ENCODE assay signal across 8 cellular contexts in the genomic region with DNA sequence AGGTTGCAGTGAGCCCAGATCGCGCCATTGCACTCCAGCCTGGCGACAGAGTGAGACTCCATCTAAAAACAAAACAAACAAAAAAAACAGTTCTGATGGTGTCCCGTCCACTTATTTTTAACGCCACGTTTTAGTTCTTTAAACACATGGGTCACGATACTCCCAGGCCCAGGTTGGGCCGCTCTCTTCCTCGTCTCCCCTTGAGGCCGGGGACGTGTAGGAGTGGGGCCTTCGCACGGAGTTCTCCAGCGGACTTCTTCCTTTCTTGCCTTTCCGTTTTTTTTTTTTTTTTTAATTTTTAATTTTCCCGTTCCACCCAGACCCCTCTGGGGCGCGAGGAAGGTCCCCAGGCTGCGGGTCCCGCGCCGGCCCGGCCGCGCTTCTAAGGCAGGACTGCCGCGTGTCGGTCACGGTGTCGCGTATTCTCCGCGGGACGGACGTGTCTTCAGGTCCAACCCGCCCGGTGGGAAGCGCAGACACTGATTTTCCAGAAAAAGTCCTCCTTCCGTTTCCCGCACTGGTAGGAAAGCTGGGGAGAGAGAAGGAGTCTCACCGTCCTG. TPM values are rescaled to one million over a fixed set of nuclear protein-coding genes. Genes with fewer than 3 reads are reported as not detected.
DNase-seq lines count a peak whose midpoint lies in the region; ATAC-seq and TF ChIP-seq lines count a peak whose summit lies in the region.

No MANE protein-coding gene starts in this region.

- H3K27ac ChIP-seq in brain microvascular endothelial cell (no peak overlapping the region), iPS-20b (ENCODE audit: low read length) (no peak overlapping the region), stomach (peak overlapping the region in 1 of 5 donors; percentile 44)

- no peak overlapping the region for H3K9ac ChIP-seq in iPS-20b (ENCODE audit: low read depth, low read length)

- intact Hi-C loops in stomach (cut with DNase I; ENCODE audit: low total_unique reads): no loop called here

- in situ Hi-C loops in brain microvascular endothelial cell (cut with HindIII; ENCODE audit: low pct_ligation_motif_present, low sequenced_read_pairs): no loop called here

- DNase-seq in H7: peak; percentile 42
- no peak for DNase-seq in brain microvascular endothelial cell
- peak; percentile 8 for DNase-seq in stomach
- no peak for DNase-seq in DMS53 treated with DMSO at 0.1 percent for 48 hours (lab: John Stamatoyannopoulos, UW; ENCODE audit: unreplicated experiment)
- no peak for DNase-seq in NCI-H2227 (lab: John Stamatoyannopoulos, UW; ENCODE audit: unreplicated experiment)

- H3K4me1 ChIP-seq in iPS-20b (ENCODE audit: insufficient read depth, low read length): no peaks in the 10 kb centered on the region
- H3K4me1 ChIP-seq in stomach: peaks cover 9 to 29% (median 20%) of the 10 kb centered on the region in 4 donors

- H3K27me3 ChIP-seq in H7 (ENCODE audit: control insufficient read depth, insufficient read depth, low read length) (peaks cover 22% of the 10 kb centered on the region), brain microvascular endothelial cell (replicated peaks) (no peaks in the 10 kb centered on the region), iPS-20b (ENCODE audit: insufficient read depth, low read length) (peaks cover 31% of the 10 kb centered on the region), stomach (peaks cover 0 to 46% (median 22%) of the 10 kb centered on the region in 3 donors)

- no peak for TF ChIP-seq CTCF in brain microvascular endothelial cell (IDR thresholded peaks at IDR 0.05; ENCODE audit: low read depth, low read length, missing control alignments)
- no peak for TF ChIP-seq CTCF in stomach (IDR thresholded peaks at IDR 0.05)

- H3K9me3 ChIP-seq in iPS-20b (ENCODE audit: insufficient read depth, low read depth, low read length) (peaks cover 38% of the 10 kb centered on the region), stomach (peaks cover 18 to 35% (median 31%) of the 10 kb centered on the region in 4 donors)

- no peaks in the 10 kb centered on the region for H3K36me3 ChIP-seq in H7 (replicated peaks; ENCODE audit: control insufficient read depth, insufficient read depth, low read length)
- no peaks in the 10 kb centered on the region for H3K36me3 ChIP-seq in brain microvascular endothelial cell (replicated peaks)
- no peaks in the 10 kb centered on the region for H3K36me3 ChIP-seq in iPS-20b (ENCODE audit: insufficient read depth, low read depth, low read length)
- H3K36me3 ChIP-seq in stomach: no peaks in the 10 kb centered on the region

- TF ChIP-seq POLR2A in stomach (IDR thresholded peaks at IDR 0.05): no peak

- no peak for ATAC-seq in HG03565 (IDR thresholded peaks at IDR 0.05; ENCODE audit: unreplicated experiment)
- ATAC-seq in HG02938 (IDR thresholded peaks at IDR 0.05; ENCODE audit: unreplicated experiment): no peak

- whole genome bisulfite sequencing in stomach, 5 donors: 40 to 48% (median 44%) methylated on average over 38 to 41 of the region's 41 CpGs

- H3K4me3 ChIP-seq in H7 (ENCODE audit: insufficient read depth, low read depth, low read length): peak overlapping the region; percentile 56
- peak overlapping the region; percentile 46 for H3K4me3 ChIP-seq in brain microvascular endothelial cell (ENCODE audit: low read depth, low read length)
- peak overlapping the region; percentile 65; the same call in 1 of the 2 replicates for H3K4me3 ChIP-seq in iPS-20b (ENCODE audit: low read length)
- peak overlapping the region; percentile 44 to 56 (median 48) for H3K4me3 ChIP-seq in stomach

- TF ChIP-seq EP300 in stomach (IDR thresholded peaks at IDR 0.05): no peak

RNA-seq across cellular contexts. Expression of a gene that starts 47.5 kb away (rescaled TPM):
- 17.9 and 19.6 TPM in 2 replicates for total RNA-seq in H7 (2014; rRNA removed; shearing (Covaris generic))
- total RNA-seq in stomach: 10 to 100 TPM in 1 of 5 donors, 1 to 10 TPM in 4; 3.1 to 23.3 (median 3.9) TPM
- 1 to 10 TPM; 2.9 to 9.9 (median 6.7) TPM for polyA plus RNA-seq in stomach

RNA-seq across cellular contexts. Expression of a gene that starts 53.8 kb away (rescaled TPM):
- 1.8 and 8.0 TPM in 2 replicates for total RNA-seq in H7 (2014; rRNA removed; shearing (Covaris generic))
- total RNA-seq in stomach: 10 to 100 TPM in 1 of 5 donors, 1 to 10 TPM in 1, not detected in 3; 4.2 to 10.9 TPM
- polyA plus RNA-seq in stomach: 1 to 10 TPM; 1.8 to 3.3 (median 2.4) TPM

Comparison
In these comparisons a context has a peak if more than half of its experiments do, and no peak if none do; other contexts are left out.
1. DNase-seq: peak in H7 (single experiment) and stomach (single experiment); none in brain microvascular endothelial cell (single experiment), DMS53 treated with DMSO at 0.1 percent for 48 hours (single experiment) and NCI-H2227 (single experiment).
2. Peak in every context shown above with its lines, with median percentiles within 50 percentile points of each other: H3K4me3 ChIP-seq.